ENCODE assay signal across 10 cellular contexts in genomic region chr14:89351958-89352404, GRCh38.
DNase-seq lines count a peak whose midpoint lies in the region; ATAC-seq and TF ChIP-seq lines count a peak whose summit lies in the region.
"Had no signal": no experiment of that assay in that cellular context is flagged by ENCODE, and none has a peak within 500 bp of the region (broad histone marks: within the 10 kb centered on the region; RNA-seq: fewer than 3 reads in every experiment).

No MANE protein-coding gene starts in this region.

- TF ChIP-seq CTCF in heart left ventricle (IDR thresholded peaks at IDR 0.05) (no peak), upper lobe of right lung (IDR thresholded peaks at IDR 0.05) (no peak)

- intact Hi-C loops in heart left ventricle (cut with DNase I) (loop anchor here in 1 of 10 donors (5.0 kb wide), 1 partner anchor 35 kb away; no protein-coding TSS in a partner anchor), Right ventricle myocardium inferior (cut with DNase I) (loop anchor here (5.0 kb wide), 1 partner anchor 50 kb away; no protein-coding TSS in a partner anchor), upper lobe of right lung (cut with DNase I) (no loop called here)

- H3K9ac ChIP-seq in mesenchymal stem cell (ENCODE audit: low read length), result peak overlapping the region; percentile 85

- no peaks in the 10 kb centered on the region for H3K27me3 Mint-ChIP-seq in activated naive CD8-positive, alpha-beta T cell treated with anti-CD3 and anti-CD28 coated beads, Interleukin-2, amount 50 U/mL, for 24 hours

- H3K27ac ChIP-seq in heart left ventricle, result peak overlapping the region; percentile 15 to 68 (median 46)
- no peak overlapping the region for H3K27ac ChIP-seq in mesenchymal stem cell (ENCODE audit: low read length, poor library complexity, severe bottlenecking)
- H3K27ac ChIP-seq in upper lobe of right lung, result peak overlapping the region; percentile 71

- ATAC-seq in heart left ventricle, result peak in 2 of 4 donors; percentile 39 to 55
- no peak for ATAC-seq in Right ventricle myocardium inferior
- ATAC-seq in activated naive CD8-positive, alpha-beta T cell treated with anti-CD3 and anti-CD28 coated beads, Interleukin-2, amount 50 U/mL, for 24 hours, result no peak
- no peak for ATAC-seq in upper lobe of right lung
- ATAC-seq in HG03045 (IDR thresholded peaks at IDR 0.05; ENCODE audit: unreplicated experiment), result no peak
- ATAC-seq: HCT116 had no signal

- no peak overlapping the region for H2AK5ac ChIP-seq in mesenchymal stem cell (ENCODE audit: low read length, severe bottlenecking)

- H3K23ac ChIP-seq in mesenchymal stem cell (ENCODE audit: low read length in 2 of 2), result no peak overlapping the region

- peak overlapping the region; percentile 69 for H3K4me3 Mint-ChIP-seq in activated naive CD8-positive, alpha-beta T cell treated with anti-CD3 and anti-CD28 coated beads, Interleukin-2, amount 50 U/mL, for 24 hours

- 46 to 54% (median 49%) methylated on average over 6 of the region's 6 CpGs for WGBS in heart left ventricle, 4 donors
- WGBS in mesenchymal stem cell, result 12% methylated on average over 6 of the region's 6 CpGs

- in situ Hi-C loops in HAP-1 (cut with MboI; ENCODE audit: low sequenced_read_pairs), result no loop called here

- peak overlapping the region; percentile 91 for H3K27ac Mint-ChIP-seq in activated naive CD8-positive, alpha-beta T cell treated with anti-CD3 and anti-CD28 coated beads, Interleukin-2, amount 50 U/mL, for 24 hours

- no peak for TF ChIP-seq POLR2A in heart left ventricle (IDR thresholded peaks at IDR 0.05)

- H3K36me3 ChIP-seq in heart left ventricle, result peaks cover 0 to 34% (median 13%) of the 10 kb centered on the region in 9 donors
- peaks cover 14 to 17% of the 10 kb centered on the region in 2 experiments for H3K36me3 ChIP-seq in mesenchymal stem cell (ENCODE audit: control insufficient read depth in 1 of 2, insufficient read depth in 2 of 2, low read depth in 1 of 2, low read length in 2 of 2)
- peaks cover 18% of the 10 kb centered on the region for H3K36me3 ChIP-seq in upper lobe of right lung
- no peaks in the 10 kb centered on the region for H3K36me3 ChIP-seq in HAP-1 (replicated peaks)

- H3K4me1 ChIP-seq in heart left ventricle, result peaks cover 9 to 46% (median 21%) of the 10 kb centered on the region in 12 donors
- H3K4me1 ChIP-seq in mesenchymal stem cell (ENCODE audit: control insufficient read depth, insufficient read depth, low read depth, low read length), result peaks cover 3% of the 10 kb centered on the region
- H3K4me1 ChIP-seq in upper lobe of right lung, result peaks cover 22% of the 10 kb centered on the region
- H3K4me1 ChIP-seq in HAP-1, result peaks cover 46% of the 10 kb centered on the region

- H3K9me3 Mint-ChIP-seq in activated naive CD8-positive, alpha-beta T cell treated with anti-CD3 and anti-CD28 coated beads, Interleukin-2, amount 50 U/mL, for 24 hours, result peaks cover 2% of the 10 kb centered on the region

- H4K8ac ChIP-seq in mesenchymal stem cell (ENCODE audit: low read length), result peak overlapping the region; percentile 81

- peak overlapping the region; percentile 69 to 89 for H3K4ac ChIP-seq in mesenchymal stem cell (ENCODE audit: low read depth in 1 of 2, low read length in 2 of 2)

- H2AFZ ChIP-seq in mesenchymal stem cell (ENCODE audit: low read depth, low read length), result no peak overlapping the region

- H3K4me2 ChIP-seq in mesenchymal stem cell (ENCODE audit: low read length, poor library complexity, severe bottlenecking), result no peak overlapping the region

- no peak overlapping the region for H2BK15ac ChIP-seq in mesenchymal stem cell (ENCODE audit: low read depth, poor library complexity, severe bottlenecking)

- no peaks in the 10 kb centered on the region for H3K9me3 ChIP-seq in heart left ventricle
- no peaks in the 10 kb centered on the region for H3K9me3 ChIP-seq in mesenchymal stem cell (ENCODE audit: control insufficient read depth, low read length)
- no peaks in the 10 kb centered on the region for H3K9me3 ChIP-seq in upper lobe of right lung
- H3K9me3 ChIP-seq in HAP-1, result no peaks in the 10 kb centered on the region

- peaks cover 27% of the 10 kb centered on the region for H3K79me1 ChIP-seq in mesenchymal stem cell (replicated peaks; ENCODE audit: low read length, poor library complexity, severe bottlenecking)

- H3K27me3 ChIP-seq in heart left ventricle (no peaks in the 10 kb centered on the region), mesenchymal stem cell (ENCODE audit: control insufficient read depth in 1 of 2, insufficient read depth in 1 of 2, low read length in 2 of 2) (no peaks in the 10 kb centered on the region), upper lobe of right lung (no peaks in the 10 kb centered on the region), HAP-1 (ENCODE audit: low read depth) (no peaks in the 10 kb centered on the region)

- H3K4me3 ChIP-seq in heart left ventricle (no peak overlapping the region), mesenchymal stem cell (ENCODE audit: insufficient read depth in 1 of 2, low read depth in 1 of 2, low read length in 2 of 2) (no peak overlapping the region), upper lobe of right lung (no peak overlapping the region), HAP-1 (no peak overlapping the region)

- no peak overlapping the region for H2BK5ac ChIP-seq in mesenchymal stem cell (ENCODE audit: low read depth, low read length, poor library complexity, severe bottlenecking)

- peak overlapping the region in 1 of 2 experiments; percentile 99 for H2BK12ac ChIP-seq in mesenchymal stem cell (ENCODE audit: low read length in 2 of 2)

- H3K36me3 Mint-ChIP-seq in activated naive CD8-positive, alpha-beta T cell treated with anti-CD3 and anti-CD28 coated beads, Interleukin-2, amount 50 U/mL, for 24 hours (ENCODE audit: low read depth), result peaks cover 41% of the 10 kb centered on the region

- H3K18ac ChIP-seq in mesenchymal stem cell (ENCODE audit: low read depth in 1 of 2, low read length in 2 of 2), result peak overlapping the region; percentile 53 to 93

- DNase-seq in heart left ventricle (no peak), Right ventricle myocardium inferior (ENCODE audit: missing footprints) (no peak), mesenchymal stem cell (peak; percentile 81), upper lobe of right lung (no peak), HAP-1 (ENCODE audit: low spot score in 2 of 2) (no peak), SK-N-DZ (ENCODE audit: low spot score) (no peak)
- no peak for DNase-seq in activated naive CD8-positive, alpha-beta T cell treated with anti-CD3 and anti-CD28 coated beads, Interleukin-2, amount 50 U/mL, for 24 hours
- DNase-seq: NCI-H524 treated with DMSO at 0.1 percent for 48 hours had no signal

- peak overlapping the region; percentile 72 for H4K91ac ChIP-seq in mesenchymal stem cell (ENCODE audit: low read length)

- H3K4me1 Mint-ChIP-seq in activated naive CD8-positive, alpha-beta T cell treated with anti-CD3 and anti-CD28 coated beads, Interleukin-2, amount 50 U/mL, for 24 hours, result peaks cover 64% of the 10 kb centered on the region

- H2BK120ac ChIP-seq in mesenchymal stem cell (ENCODE audit: low read depth, low read length), result peak overlapping the region; percentile 75

- H3K14ac ChIP-seq in mesenchymal stem cell (ENCODE audit: low read length in 2 of 2), result no peak overlapping the region
